In the genomic region with DNA sequence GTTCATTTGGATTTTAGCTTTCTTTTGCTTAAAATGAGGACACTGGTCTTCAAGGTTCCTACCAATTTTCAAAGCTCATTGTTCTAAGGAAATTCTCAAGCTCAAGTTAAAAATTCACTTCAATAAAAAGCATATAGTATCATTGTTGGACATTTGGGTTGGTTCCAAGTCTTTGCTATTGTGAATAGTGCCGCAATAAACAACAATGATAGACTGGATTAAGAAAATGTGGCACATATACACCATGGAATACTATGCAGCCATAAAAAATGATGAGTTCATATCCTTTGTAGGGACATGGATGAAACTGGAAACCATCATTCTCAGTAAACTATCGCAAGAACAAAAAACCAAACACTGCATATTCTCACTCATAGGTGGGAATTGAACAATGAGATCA, we compare ENCODE assay signal across 2 cellular contexts.
DNase-seq lines count a peak whose midpoint lies in the region; ATAC-seq and TF ChIP-seq lines count a peak whose summit lies in the region.
"Not testable (repeated sequence)": the region's sequence is repeated elsewhere in the genome, so short reads cannot be mapped to it uniquely, and the experiment has no call there.

No MANE protein-coding gene starts in this region.

- CTCF ChIA-PET in HEK293 (lab: Yijun Ruan, JAX) = not testable (repeated sequence)

- H3K9me3 ChIP-seq in HEK293 (ENCODE audit: control insufficient read depth, insufficient read depth, low read depth, low read length) = not testable (repeated sequence)

- not testable (repeated sequence) for H3K4me3 ChIP-seq in HEK293 (ENCODE audit: low read depth, low read length)

- not testable (repeated sequence) for H3K27ac ChIP-seq in HEK293 (ENCODE audit: extremely low read depth, low read depth, low read length)

- POLR2A ChIA-PET in HEK293 (lab: Yijun Ruan, JAX) = not testable (repeated sequence)

- not testable (repeated sequence) for H3K36me3 ChIP-seq in HEK293 (ENCODE audit: control insufficient read depth in 2 of 2, insufficient read depth in 1 of 2, low read length in 2 of 2)

- peak; percentile 62 for ATAC-seq in left colon

- not testable (repeated sequence) for TF ChIP-seq CTCF in HEK293 (tag by site-specific recombination; IDR thresholded peaks at IDR 0.05)

- H3K4me1 ChIP-seq in HEK293 (ENCODE audit: control insufficient read depth, insufficient read depth, low read length) = not testable (repeated sequence)

- not testable (repeated sequence) for DNase-seq in left colon

- intact Hi-C loops in left colon (cut with DNase I, micrococcal nuclease) = not testable (repeated sequence)

TF ChIP-seq in HEK293, 187 proteins besides CTCF, POLR2A, EP300 and RAD21:
- TF ChIP-seq, protein P1, sequence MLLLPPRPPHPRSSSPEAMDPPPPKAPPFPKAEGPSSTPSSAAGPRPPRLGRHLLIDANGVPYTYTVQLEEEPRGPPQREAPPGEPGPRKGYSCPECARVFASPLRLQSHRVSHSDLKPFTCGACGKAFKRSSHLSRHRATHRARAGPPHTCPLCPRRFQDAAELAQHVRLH (tag by site-specific recombination; IDR thresholded peaks at IDR 0.05) = 0 out of 2 replicates have a peak, but pooled peaks have one; percentile 53
- TF ChIP-seq ZNF146 (tag by site-specific recombination; IDR thresholded peaks at IDR 0.05) = peak; percentile 93
